1 cellular context compared by ENCODE assay signal in the genomic region with DNA sequence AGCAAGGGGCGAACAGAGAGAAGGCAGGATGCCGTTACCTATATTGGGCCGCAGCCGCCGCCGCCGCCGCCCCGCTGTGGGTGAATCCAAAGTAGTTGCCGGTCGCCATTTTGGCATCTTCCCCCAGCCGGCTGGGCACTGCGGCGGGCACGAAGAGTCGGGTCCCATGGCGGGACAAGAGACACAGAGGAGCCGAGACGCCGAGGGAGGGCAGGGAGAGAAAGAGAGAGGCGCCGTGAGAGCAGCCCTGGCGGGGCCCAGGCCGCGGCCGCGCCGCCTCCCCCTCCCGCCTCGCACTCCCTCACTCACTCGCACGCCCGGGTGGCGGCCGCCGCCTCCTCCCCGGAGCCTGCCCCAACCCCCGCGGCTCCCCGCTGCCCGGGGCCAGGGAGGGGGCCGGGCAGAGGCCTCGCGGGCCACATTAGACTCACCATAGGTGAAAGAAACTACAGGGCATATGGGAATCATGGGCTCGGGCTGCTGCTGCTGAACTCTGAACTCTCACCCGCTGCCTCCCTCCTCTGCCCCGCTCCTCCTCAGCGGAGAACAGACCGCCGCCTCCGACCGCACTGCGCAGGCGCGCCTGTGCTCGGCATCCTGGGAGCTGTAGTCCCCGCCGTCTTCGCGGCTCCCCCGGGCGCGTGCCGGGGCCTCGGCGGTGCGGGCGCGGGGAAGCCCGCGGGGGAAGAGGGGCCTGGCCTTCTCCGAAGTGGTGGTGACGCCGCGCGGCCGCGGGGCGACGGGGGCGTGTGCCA.
TF ChIP-seq lines count a peak whose summit lies in the region.

A gene (minus strand): TSS at position 550 of the 755 bp plus-strand sequence. CDS start 82 bp downstream, at position 468.

TF ChIP-seq in GM12878, 131 proteins besides CTCF, POLR2A, EP300 and RAD21 (continued from another document and continues in another):
- TF ChIP-seq, protein P1, sequence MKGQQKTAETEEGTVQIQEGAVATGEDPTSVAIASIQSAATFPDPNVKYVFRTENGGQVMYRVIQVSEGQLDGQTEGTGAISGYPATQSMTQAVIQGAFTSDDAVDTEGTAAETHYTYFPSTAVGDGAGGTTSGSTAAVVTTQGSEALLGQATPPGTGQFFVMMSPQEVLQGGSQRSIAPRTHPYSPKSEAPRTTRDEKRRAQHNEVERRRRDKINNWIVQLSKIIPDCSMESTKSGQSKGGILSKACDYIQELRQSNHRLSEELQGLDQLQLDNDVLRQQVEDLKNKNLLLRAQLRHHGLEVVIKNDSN (IDR thresholded peaks at IDR 0.05; ENCODE audit: borderline replicate concordance, extremely low read length, insufficient read depth, low read depth, low read length): no peak
- TF ChIP-seq, protein P2, sequence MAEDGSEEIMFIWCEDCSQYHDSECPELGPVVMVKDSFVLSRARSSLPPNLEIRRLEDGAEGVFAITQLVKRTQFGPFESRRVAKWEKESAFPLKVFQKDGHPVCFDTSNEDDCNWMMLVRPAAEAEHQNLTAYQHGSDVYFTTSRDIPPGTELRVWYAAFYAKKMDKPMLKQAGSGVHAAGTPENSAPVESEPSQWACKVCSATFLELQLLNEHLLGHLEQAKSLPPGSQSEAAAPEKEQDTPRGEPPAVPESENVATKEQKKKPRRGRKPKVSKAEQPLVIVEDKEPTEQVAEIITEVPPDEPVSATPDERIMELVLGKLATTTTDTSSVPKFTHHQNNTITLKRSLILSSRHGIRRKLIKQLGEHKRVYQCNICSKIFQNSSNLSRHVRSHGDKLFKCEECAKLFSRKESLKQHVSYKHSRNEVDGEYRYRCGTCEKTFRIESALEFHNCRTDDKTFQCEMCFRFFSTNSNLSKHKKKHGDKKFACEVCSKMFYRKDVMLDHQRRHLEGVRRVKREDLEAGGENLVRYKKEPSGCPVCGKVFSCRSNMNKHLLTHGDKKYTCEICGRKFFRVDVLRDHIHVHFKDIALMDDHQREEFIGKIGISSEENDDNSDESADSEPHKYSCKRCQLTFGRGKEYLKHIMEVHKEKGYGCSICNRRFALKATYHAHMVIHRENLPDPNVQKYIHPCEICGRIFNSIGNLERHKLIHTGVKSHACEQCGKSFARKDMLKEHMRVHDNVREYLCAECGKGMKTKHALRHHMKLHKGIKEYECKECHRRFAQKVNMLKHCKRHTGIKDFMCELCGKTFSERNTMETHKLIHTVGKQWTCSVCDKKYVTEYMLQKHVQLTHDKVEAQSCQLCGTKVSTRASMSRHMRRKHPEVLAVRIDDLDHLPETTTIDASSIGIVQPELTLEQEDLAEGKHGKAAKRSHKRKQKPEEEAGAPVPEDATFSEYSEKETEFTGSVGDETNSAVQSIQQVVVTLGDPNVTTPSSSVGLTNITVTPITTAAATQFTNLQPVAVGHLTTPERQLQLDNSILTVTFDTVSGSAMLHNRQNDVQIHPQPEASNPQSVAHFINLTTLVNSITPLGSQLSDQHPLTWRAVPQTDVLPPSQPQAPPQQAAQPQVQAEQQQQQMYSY (CRISPR knock-in tag; IDR thresholded peaks at IDR 0.05): no peak
- TF ChIP-seq, protein P3, sequence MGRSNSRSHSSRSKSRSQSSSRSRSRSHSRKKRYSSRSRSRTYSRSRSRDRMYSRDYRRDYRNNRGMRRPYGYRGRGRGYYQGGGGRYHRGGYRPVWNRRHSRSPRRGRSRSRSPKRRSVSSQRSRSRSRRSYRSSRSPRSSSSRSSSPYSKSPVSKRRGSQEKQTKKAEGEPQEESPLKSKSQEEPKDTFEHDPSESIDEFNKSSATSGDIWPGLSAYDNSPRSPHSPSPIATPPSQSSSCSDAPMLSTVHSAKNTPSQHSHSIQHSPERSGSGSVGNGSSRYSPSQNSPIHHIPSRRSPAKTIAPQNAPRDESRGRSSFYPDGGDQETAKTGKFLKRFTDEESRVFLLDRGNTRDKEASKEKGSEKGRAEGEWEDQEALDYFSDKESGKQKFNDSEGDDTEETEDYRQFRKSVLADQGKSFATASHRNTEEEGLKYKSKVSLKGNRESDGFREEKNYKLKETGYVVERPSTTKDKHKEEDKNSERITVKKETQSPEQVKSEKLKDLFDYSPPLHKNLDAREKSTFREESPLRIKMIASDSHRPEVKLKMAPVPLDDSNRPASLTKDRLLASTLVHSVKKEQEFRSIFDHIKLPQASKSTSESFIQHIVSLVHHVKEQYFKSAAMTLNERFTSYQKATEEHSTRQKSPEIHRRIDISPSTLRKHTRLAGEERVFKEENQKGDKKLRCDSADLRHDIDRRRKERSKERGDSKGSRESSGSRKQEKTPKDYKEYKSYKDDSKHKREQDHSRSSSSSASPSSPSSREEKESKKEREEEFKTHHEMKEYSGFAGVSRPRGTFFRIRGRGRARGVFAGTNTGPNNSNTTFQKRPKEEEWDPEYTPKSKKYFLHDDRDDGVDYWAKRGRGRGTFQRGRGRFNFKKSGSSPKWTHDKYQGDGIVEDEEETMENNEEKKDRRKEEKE (IDR thresholded peaks at IDR 0.05): no peak
- TF ChIP-seq NBN (IDR thresholded peaks at IDR 0.05): no peak
- TF ChIP-seq, protein P4, sequence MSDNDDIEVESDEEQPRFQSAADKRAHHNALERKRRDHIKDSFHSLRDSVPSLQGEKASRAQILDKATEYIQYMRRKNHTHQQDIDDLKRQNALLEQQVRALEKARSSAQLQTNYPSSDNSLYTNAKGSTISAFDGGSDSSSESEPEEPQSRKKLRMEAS (IDR thresholded peaks at IDR 0.05; ENCODE audit: low read depth, low read length): peak; percentile 99
- TF ChIP-seq, protein P5, sequence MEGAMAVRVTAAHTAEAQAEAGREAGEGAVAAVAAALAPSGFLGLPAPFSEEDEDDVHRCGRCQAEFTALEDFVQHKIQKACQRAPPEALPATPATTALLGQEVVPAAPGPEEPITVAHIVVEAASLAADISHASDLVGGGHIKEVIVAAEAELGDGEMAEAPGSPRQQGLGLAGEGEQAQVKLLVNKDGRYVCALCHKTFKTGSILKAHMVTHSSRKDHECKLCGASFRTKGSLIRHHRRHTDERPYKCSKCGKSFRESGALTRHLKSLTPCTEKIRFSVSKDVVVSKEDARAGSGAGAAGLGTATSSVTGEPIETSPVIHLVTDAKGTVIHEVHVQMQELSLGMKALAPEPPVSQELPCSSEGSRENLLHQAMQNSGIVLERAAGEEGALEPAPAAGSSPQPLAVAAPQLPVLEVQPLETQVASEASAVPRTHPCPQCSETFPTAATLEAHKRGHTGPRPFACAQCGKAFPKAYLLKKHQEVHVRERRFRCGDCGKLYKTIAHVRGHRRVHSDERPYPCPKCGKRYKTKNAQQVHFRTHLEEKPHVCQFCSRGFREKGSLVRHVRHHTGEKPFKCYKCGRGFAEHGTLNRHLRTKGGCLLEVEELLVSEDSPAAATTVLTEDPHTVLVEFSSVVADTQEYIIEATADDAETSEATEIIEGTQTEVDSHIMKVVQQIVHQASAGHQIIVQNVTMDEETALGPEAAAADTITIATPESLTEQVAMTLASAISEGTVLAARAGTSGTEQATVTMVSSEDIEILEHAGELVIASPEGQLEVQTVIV (IDR thresholded peaks at IDR 0.05; ENCODE audit: borderline replicate concordance, partially characterized antibody): no peak
- TF ChIP-seq, protein P6, sequence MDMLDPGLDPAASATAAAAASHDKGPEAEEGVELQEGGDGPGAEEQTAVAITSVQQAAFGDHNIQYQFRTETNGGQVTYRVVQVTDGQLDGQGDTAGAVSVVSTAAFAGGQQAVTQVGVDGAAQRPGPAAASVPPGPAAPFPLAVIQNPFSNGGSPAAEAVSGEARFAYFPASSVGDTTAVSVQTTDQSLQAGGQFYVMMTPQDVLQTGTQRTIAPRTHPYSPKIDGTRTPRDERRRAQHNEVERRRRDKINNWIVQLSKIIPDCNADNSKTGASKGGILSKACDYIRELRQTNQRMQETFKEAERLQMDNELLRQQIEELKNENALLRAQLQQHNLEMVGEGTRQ (IDR thresholded peaks at IDR 0.05; ENCODE audit: borderline replicate concordance, low read depth, low read length): no peak
- TF ChIP-seq SREBF1 (IDR thresholded peaks at IDR 0.05; ENCODE audit: low read length): peak; percentile 12; the same call in 1 of the 2 replicates
- peak; percentile 32 for TF ChIP-seq RELA (IDR thresholded peaks at IDR 0.05; ENCODE audit: borderline replicate concordance, partially characterized antibody)
- TF ChIP-seq POLR2AphosphoS2 (IDR thresholded peaks at IDR 0.05; ENCODE audit: low read depth, low read length): no peak
- TF ChIP-seq PAX8 (IDR thresholded peaks at IDR 0.05): no peak
- TF ChIP-seq CHD4 (IDR thresholded peaks at IDR 0.05): no peak
- no peak for TF ChIP-seq ZSCAN29 (IDR thresholded peaks at IDR 0.05)
- TF ChIP-seq SREBF2 (IDR thresholded peaks at IDR 0.05; ENCODE audit: low read length): no peak
- TF ChIP-seq NFIC (IDR thresholded peaks at IDR 0.05; ENCODE audit: low read depth, low read length): no peak
- TF ChIP-seq BCL11A (IDR thresholded peaks at IDR 0.05; ENCODE audit: low read depth, low read length): no peak
- TF ChIP-seq FOXM1 (IDR thresholded peaks at IDR 0.05; ENCODE audit: low read depth, low read length): no peak
- TF ChIP-seq HDAC2 (IDR thresholded peaks at IDR 0.05): no peak
- no peak for TF ChIP-seq MYC (IDR thresholded peaks at IDR 0.05; ENCODE audit: insufficient read depth, insufficient read length, insufficient replicate concordance, low read length, severe bottlenecking)
- peak; percentile 72 for TF ChIP-seq MEF2B (IDR thresholded peaks at IDR 0.05; ENCODE audit: partially characterized antibody, poor library complexity, severe bottlenecking)
- TF ChIP-seq KLF5 (IDR thresholded peaks at IDR 0.05; ENCODE audit: partially characterized antibody): peak; percentile 87
- TF ChIP-seq STAT1 (conservative IDR thresholded peaks at IDR 0.05): peak; percentile 75; the same call in 1 of the 2 replicates
- TF ChIP-seq ASH2L (IDR thresholded peaks at IDR 0.05; ENCODE audit: borderline replicate concordance, low read depth): no peak
- no peak for TF ChIP-seq SPI1 (IDR thresholded peaks at IDR 0.05; ENCODE audit: borderline replicate concordance, insufficient read depth, low read depth, low read length)
- TF ChIP-seq, protein P7, sequence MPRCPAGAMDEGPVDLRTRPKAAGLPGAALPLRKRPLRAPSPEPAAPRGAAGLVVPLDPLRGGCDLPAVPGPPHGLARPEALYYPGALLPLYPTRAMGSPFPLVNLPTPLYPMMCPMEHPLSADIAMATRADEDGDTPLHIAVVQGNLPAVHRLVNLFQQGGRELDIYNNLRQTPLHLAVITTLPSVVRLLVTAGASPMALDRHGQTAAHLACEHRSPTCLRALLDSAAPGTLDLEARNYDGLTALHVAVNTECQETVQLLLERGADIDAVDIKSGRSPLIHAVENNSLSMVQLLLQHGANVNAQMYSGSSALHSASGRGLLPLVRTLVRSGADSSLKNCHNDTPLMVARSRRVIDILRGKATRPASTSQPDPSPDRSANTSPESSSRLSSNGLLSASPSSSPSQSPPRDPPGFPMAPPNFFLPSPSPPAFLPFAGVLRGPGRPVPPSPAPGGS (IDR thresholded peaks at IDR 0.05; ENCODE audit: borderline replicate concordance, insufficient read depth, low read depth, low read length, poor library complexity, severe bottlenecking): peak; percentile 23
- TF ChIP-seq RB1 (IDR thresholded peaks at IDR 0.05; ENCODE audit: borderline replicate concordance): peak; percentile 49; the same call in 1 of the 2 replicates
- TF ChIP-seq, protein P8, sequence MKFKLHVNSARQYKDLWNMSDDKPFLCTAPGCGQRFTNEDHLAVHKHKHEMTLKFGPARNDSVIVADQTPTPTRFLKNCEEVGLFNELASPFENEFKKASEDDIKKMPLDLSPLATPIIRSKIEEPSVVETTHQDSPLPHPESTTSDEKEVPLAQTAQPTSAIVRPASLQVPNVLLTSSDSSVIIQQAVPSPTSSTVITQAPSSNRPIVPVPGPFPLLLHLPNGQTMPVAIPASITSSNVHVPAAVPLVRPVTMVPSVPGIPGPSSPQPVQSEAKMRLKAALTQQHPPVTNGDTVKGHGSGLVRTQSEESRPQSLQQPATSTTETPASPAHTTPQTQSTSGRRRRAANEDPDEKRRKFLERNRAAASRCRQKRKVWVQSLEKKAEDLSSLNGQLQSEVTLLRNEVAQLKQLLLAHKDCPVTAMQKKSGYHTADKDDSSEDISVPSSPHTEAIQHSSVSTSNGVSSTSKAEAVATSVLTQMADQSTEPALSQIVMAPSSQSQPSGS (IDR thresholded peaks at IDR 0.05; ENCODE audit: low read length): no peak
- TF ChIP-seq ZNF274 (IDR thresholded peaks at IDR 0.05; ENCODE audit: insufficient read depth, insufficient read length): no peak
- peak; percentile 10; the same call in 1 of the 2 replicates for TF ChIP-seq CREB1 (IDR thresholded peaks at IDR 0.05; ENCODE audit: low read depth)
- TF ChIP-seq CBX3 (IDR thresholded peaks at IDR 0.05; ENCODE audit: borderline replicate concordance, low read depth): no peak
- TF ChIP-seq CBFB (IDR thresholded peaks at IDR 0.05; ENCODE audit: low read depth): no peak
- TF ChIP-seq, protein P9, sequence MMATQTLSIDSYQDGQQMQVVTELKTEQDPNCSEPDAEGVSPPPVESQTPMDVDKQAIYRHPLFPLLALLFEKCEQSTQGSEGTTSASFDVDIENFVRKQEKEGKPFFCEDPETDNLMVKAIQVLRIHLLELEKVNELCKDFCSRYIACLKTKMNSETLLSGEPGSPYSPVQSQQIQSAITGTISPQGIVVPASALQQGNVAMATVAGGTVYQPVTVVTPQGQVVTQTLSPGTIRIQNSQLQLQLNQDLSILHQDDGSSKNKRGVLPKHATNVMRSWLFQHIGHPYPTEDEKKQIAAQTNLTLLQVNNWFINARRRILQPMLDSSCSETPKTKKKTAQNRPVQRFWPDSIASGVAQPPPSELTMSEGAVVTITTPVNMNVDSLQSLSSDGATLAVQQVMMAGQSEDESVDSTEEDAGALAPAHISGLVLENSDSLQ (IDR thresholded peaks at IDR 0.05): no peak
- TF ChIP-seq, protein P10, sequence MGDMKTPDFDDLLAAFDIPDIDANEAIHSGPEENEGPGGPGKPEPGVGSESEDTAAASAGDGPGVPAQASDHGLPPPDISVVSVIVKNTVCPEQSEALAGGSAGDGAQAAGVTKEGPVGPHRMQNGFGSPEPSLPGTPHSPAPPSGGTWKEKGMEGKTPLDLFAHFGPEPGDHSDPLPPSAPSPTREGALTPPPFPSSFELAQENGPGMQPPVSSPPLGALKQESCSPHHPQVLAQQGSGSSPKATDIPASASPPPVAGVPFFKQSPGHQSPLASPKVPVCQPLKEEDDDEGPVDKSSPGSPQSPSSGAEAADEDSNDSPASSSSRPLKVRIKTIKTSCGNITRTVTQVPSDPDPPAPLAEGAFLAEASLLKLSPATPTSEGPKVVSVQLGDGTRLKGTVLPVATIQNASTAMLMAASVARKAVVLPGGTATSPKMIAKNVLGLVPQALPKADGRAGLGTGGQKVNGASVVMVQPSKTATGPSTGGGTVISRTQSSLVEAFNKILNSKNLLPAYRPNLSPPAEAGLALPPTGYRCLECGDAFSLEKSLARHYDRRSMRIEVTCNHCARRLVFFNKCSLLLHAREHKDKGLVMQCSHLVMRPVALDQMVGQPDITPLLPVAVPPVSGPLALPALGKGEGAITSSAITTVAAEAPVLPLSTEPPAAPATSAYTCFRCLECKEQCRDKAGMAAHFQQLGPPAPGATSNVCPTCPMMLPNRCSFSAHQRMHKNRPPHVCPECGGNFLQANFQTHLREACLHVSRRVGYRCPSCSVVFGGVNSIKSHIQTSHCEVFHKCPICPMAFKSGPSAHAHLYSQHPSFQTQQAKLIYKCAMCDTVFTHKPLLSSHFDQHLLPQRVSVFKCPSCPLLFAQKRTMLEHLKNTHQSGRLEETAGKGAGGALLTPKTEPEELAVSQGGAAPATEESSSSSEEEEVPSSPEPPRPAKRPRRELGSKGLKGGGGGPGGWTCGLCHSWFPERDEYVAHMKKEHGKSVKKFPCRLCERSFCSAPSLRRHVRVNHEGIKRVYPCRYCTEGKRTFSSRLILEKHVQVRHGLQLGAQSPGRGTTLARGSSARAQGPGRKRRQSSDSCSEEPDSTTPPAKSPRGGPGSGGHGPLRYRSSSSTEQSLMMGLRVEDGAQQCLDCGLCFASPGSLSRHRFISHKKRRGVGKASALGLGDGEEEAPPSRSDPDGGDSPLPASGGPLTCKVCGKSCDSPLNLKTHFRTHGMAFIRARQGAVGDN (IDR thresholded peaks at IDR 0.05): peak; percentile 93
- peak; percentile 96 for TF ChIP-seq NR2C1 (IDR thresholded peaks at IDR 0.05)
- no peak for TF ChIP-seq BRCA1 (IDR thresholded peaks at IDR 0.05; ENCODE audit: low read depth, low read length)
- peak; percentile 44 for TF ChIP-seq GATAD2B (conservative IDR thresholded peaks at IDR 0.05; ENCODE audit: low read depth)
- no peak for TF ChIP-seq FOXK2 (IDR thresholded peaks at IDR 0.05)
- TF ChIP-seq YBX1 (IDR thresholded peaks at IDR 0.05): no peak
